ENCODE assay signal across 17 cellular contexts in genomic region chr1:233907139-233907538, GRCh38. TPM values are rescaled to one million over a fixed set of nuclear protein-coding genes. Genes with fewer than 3 reads are reported as not detected.
"Had no signal": no experiment of that assay in that cellular context is flagged by ENCODE, and none has a peak within 500 bp of the region (broad histone marks: within the 10 kb centered on the region; RNA-seq: fewer than 3 reads in every experiment).

No MANE protein-coding gene starts in this region.

- H3K4me3 ChIP-seq: gastroesophageal sphincter, heart left ventricle had no signal

- H3K36me3 Mint-ChIP-seq: activated CD4-positive, alpha-beta memory T cell treated with anti-CD3 and anti-CD28 coated beads for 36 hours had no signal

- H3K9me3 Mint-ChIP-seq: activated CD4-positive, alpha-beta memory T cell treated with anti-CD3 and anti-CD28 coated beads for 36 hours; neural crest cell had no signal

- H3K4me1 Mint-ChIP-seq: memory B cell had no signal

- DNase-seq: activated CD4-positive, alpha-beta memory T cell treated with anti-CD3 and anti-CD28 coated beads for 36 hours; activated naive CD8-positive, alpha-beta T cell treated with anti-CD3 and anti-CD28 coated beads for 36 hours; amniotic stem cell; heart left ventricle; left ventricle myocardium superior; stimulated activated CD4-positive, alpha-beta T cell treated with anti-CD3 and anti-CD28 coated beads, Interleukin-12 subunit alpha, Interleukin-12 subunit beta, amount 100 ng/mL, for 4 hours; stimulated activated CD4-positive, alpha-beta T cell treated with anti-CD3 and anti-CD28 coated beads, Interleukin-2, amount 100 ng/mL, for 24 hours; stimulated activated naive CD8-positive, alpha-beta T cell treated with anti-CD3 and anti-CD28 coated beads, Interleukin-15, Interleukin-2, amounts not matched to agents 100 U/mL and 50 U/mL, for 24 hours; trophoblast cell had no signal

- H3K9me3 ChIP-seq: gastroesophageal sphincter, heart left ventricle had no signal

- H3K36me3 ChIP-seq: gastroesophageal sphincter, heart left ventricle had no signal

- H3K4me3 Mint-ChIP-seq: activated CD4-positive, alpha-beta memory T cell treated with anti-CD3 and anti-CD28 coated beads for 36 hours; activated naive CD8-positive, alpha-beta T cell treated with anti-CD3 and anti-CD28 coated beads for 36 hours; memory B cell; neural crest cell had no signal

- ATAC-seq: esophagus mucosa; gastroesophageal sphincter; heart left ventricle; left ventricle myocardium superior; stimulated activated naive CD8-positive, alpha-beta T cell treated with anti-CD3 and anti-CD28 coated beads, Interleukin-15, Interleukin-2, amounts not matched to agents 100 U/mL and 50 U/mL, for 24 hours had no signal

- H3K27ac Mint-ChIP-seq: activated CD4-positive, alpha-beta memory T cell treated with anti-CD3 and anti-CD28 coated beads for 36 hours; activated naive CD8-positive, alpha-beta T cell treated with anti-CD3 and anti-CD28 coated beads for 36 hours; memory B cell had no signal

- H3K27ac ChIP-seq: gastroesophageal sphincter, heart left ventricle had no signal

- FAIRE-seq: colon had no signal

RNA-seq across cellular contexts. Expression of gene SLC35F3, which starts 2.7 kb away (rescaled TPM):
- total RNA-seq: cardiac septum, left ventricle myocardium superior, mononuclear cell, posterior vena cava had no signal
